ENCODE assay signal across 8 cellular contexts in the genomic region with DNA sequence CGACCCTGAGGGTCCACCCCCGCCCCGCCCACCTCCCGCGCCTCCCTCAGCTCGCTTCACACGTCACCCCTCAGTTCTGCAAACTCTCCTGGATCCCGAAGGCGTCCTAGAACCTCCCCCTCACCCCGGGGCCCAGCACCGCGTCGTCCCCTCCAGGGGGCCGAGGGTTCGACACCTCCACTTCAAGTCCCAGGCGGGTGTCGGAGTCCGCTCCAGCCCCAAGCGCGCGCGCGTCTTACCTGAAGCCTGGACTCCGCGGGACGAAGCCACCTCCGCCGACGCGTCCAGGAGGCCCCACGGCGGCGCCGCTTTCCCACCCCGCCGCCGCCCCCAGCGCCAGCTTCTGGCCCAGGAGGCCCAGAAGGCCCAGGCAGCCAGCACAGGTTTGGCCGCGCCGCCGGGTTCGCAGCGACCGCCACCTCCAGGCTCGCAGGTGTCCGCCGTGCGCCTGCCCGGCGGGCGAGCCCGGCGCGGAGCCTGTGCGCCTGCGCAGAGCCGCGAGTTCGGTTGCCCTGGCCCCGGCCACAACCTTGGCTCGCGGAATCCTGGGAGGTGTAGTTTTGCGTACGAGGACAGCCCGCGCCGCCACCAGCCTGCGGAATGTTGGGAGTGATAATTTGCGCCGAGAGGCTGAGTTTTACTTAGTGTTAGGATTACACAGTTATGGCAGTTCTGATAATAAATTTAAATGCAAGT. TPM values are rescaled to one million over a fixed set of nuclear protein-coding genes. Genes with fewer than 3 reads are reported as not detected.
A peak's percentile ranks its signal among the peaks of the same experiment; 100 is the strongest.
DNase-seq lines count a peak whose midpoint lies in the region; ATAC-seq and TF ChIP-seq lines count a peak whose summit lies in the region.

TSS of gene POMGNT2 (minus strand) at position 483 of the 696 bp plus-strand sequence. CDS start 24,648 bp downstream, outside the sequence.

- in situ Hi-C loops in KBM-7 (cut with MboI; ENCODE audit: low pct_unique_long_range_greater_than_20kb, low sequenced_read_pairs) = no loop called here

- ATAC-seq in GM21529 (IDR thresholded peaks at IDR 0.05; ENCODE audit: unreplicated experiment) = peak; percentile 98
- ATAC-seq in naive thymus-derived CD4-positive, alpha-beta T cell = peak; percentile 97

- TF ChIP-seq CTCF in Caco-2 (IDR thresholded peaks at IDR 0.05; ENCODE audit: insufficient read depth in 1 of 2, low read depth in 1 of 2, low read length in 1 of 2, severe bottlenecking in 1 of 2, unreplicated experiment in 1 of 2) (no peak), fibroblast of mammary gland (conservative IDR thresholded peaks at IDR 0.05; ENCODE audit: control insufficient read depth, insufficient read depth, low read depth, low read length) (no peak)

- CTCF ChIA-PET in Caco-2 (lab: Charles Lee) = no interaction called here
- CTCF ChIA-PET in naive thymus-derived CD4-positive, alpha-beta T cell (lab: Charles Lee) = interaction anchor here (0.8 to 0.9 kb wide), 2 partner anchors 145 to 271 kb away, joined by 3 read pairs; no protein-coding TSS in a partner anchor

- no peaks in the 10 kb centered on the region for H3K9me3 ChIP-seq in Caco-2
- no peaks in the 10 kb centered on the region for H3K9me3 ChIP-seq in naive thymus-derived CD4-positive, alpha-beta T cell (ENCODE audit: control insufficient read depth in 2 of 3, low read length in 3 of 3)

- peaks cover 5% of the 10 kb centered on the region for H3K27me3 Mint-ChIP-seq in Caco-2 (ENCODE audit: insufficient read depth, unreplicated experiment)
- peaks cover 13% of the 10 kb centered on the region for H3K27me3 Mint-ChIP-seq in activated T-helper 2 cell treated with anti-CD3 and anti-CD28 coated beads, Interferon-gamma antibody, Interleukin-2, Interleukin-4, amounts not matched to agents 10 μg/mL and 5 μg/mL and 100 μg/mL, durations not matched to agents 14 hours and 24 hours and 36 hours (ENCODE audit: low read depth)
- H3K27me3 Mint-ChIP-seq in naive thymus-derived CD4-positive, alpha-beta T cell = peaks cover 0 to 9% (median 0%) of the 10 kb centered on the region in 5 donors

- no peaks in the 10 kb centered on the region for H3K4me1 Mint-ChIP-seq in Caco-2 (ENCODE audit: low read depth, unreplicated experiment)
- H3K4me1 Mint-ChIP-seq in activated T-helper 2 cell treated with anti-CD3 and anti-CD28 coated beads, Interferon-gamma antibody, Interleukin-2, Interleukin-4, amounts not matched to agents 10 μg/mL and 5 μg/mL and 100 μg/mL, durations not matched to agents 14 hours and 24 hours and 36 hours (ENCODE audit: low read depth) = peaks cover 5% of the 10 kb centered on the region
- peaks cover 11 to 38% (median 21%) of the 10 kb centered on the region in 7 donors for H3K4me1 Mint-ChIP-seq in naive thymus-derived CD4-positive, alpha-beta T cell

- peak; percentile 88 to 93 for DNase-seq in Caco-2
- peak; percentile 88 for DNase-seq in KBM-7
- DNase-seq in RPMI8226 = peak; percentile 91
- peak; percentile 78 for DNase-seq in activated T-helper 2 cell treated with anti-CD3 and anti-CD28 coated beads, Interferon-gamma antibody, Interleukin-2, Interleukin-4, amounts not matched to agents 10 μg/mL and 5 μg/mL and 100 μg/mL, durations not matched to agents 14 hours and 24 hours and 36 hours (ENCODE audit: low spot score)
- peak; percentile 75 for DNase-seq in fibroblast of mammary gland (ENCODE audit: low read depth)
- DNase-seq in naive thymus-derived CD4-positive, alpha-beta T cell = peak; percentile 78 to 92 (median 88)
- DNase-seq in stimulated activated CD8-positive, alpha-beta memory T cell treated with anti-CD3 and anti-CD28 coated beads, Interleukin-7, amount 100 ng/mL, for 48 hours (ENCODE audit: extremely low read depth in 1 of 2, low read depth in 1 of 2) = peak; percentile 73 to 83

- H3K36me3 Mint-ChIP-seq in Caco-2 (ENCODE audit: insufficient read depth, unreplicated experiment) = no peaks in the 10 kb centered on the region
- no peaks in the 10 kb centered on the region for H3K36me3 Mint-ChIP-seq in activated T-helper 2 cell treated with anti-CD3 and anti-CD28 coated beads, Interferon-gamma antibody, Interleukin-2, Interleukin-4, amounts not matched to agents 10 μg/mL and 5 μg/mL and 100 μg/mL, durations not matched to agents 14 hours and 24 hours and 36 hours (ENCODE audit: low read depth)
- H3K36me3 Mint-ChIP-seq in naive thymus-derived CD4-positive, alpha-beta T cell = no peaks in the 10 kb centered on the region

- 0 out of 2 replicates have a peak, but pooled peaks cover 4% of the 10 kb centered on the region for H3K4me1 ChIP-seq in Caco-2
- peaks cover 9 to 18% of the 10 kb centered on the region in 2 donors for H3K4me1 ChIP-seq in naive thymus-derived CD4-positive, alpha-beta T cell (ENCODE audit: control insufficient read depth in 2 of 2, insufficient read depth in 2 of 2, low read length in 2 of 2)

- no peak within 1 kb of the TSS for H3K27ac Mint-ChIP-seq in Caco-2 (ENCODE audit: unreplicated experiment)
- H3K27ac Mint-ChIP-seq in activated T-helper 2 cell treated with anti-CD3 and anti-CD28 coated beads, Interferon-gamma antibody, Interleukin-2, Interleukin-4, amounts not matched to agents 10 μg/mL and 5 μg/mL and 100 μg/mL, durations not matched to agents 14 hours and 24 hours and 36 hours = no peak within 1 kb of the TSS
- peak within 1 kb of the TSS in 8 of 9 donors; percentile 46 to 91 (median 71) for H3K27ac Mint-ChIP-seq in naive thymus-derived CD4-positive, alpha-beta T cell

- intact Hi-C loops in Caco-2 (cut with micrococcal nuclease; ENCODE audit: unreplicated experiment) = no loop called here
- intact Hi-C loops in activated T-helper 2 cell treated with anti-CD3 and anti-CD28 coated beads, Interferon-gamma antibody, Interleukin-2, Interleukin-4, amounts not matched to agents 10 μg/mL and 5 μg/mL and 100 μg/mL, durations not matched to agents 14 hours and 24 hours and 36 hours (cut with micrococcal nuclease) = loop anchor here (2.0 kb wide), 1 partner anchor 585 kb away; the partner anchor contains the start of gene ABHD5
- intact Hi-C loops in naive thymus-derived CD4-positive, alpha-beta T cell (cut with micrococcal nuclease) = loop anchor here (1.0 to 10.0 kb wide), 13 partner anchors 57 to 1143 kb away; partner anchors contain the start of genes ABHD5 (in 2 of the 2), ANO10 (in 1 of the 2), NKTR (in 1 of the 2) and SNRK (in 1 of the 2)

- no peaks in the 10 kb centered on the region for H3K9me3 Mint-ChIP-seq in Caco-2 (ENCODE audit: unreplicated experiment)
- no peaks in the 10 kb centered on the region for H3K9me3 Mint-ChIP-seq in activated T-helper 2 cell treated with anti-CD3 and anti-CD28 coated beads, Interferon-gamma antibody, Interleukin-2, Interleukin-4, amounts not matched to agents 10 μg/mL and 5 μg/mL and 100 μg/mL, durations not matched to agents 14 hours and 24 hours and 36 hours
- peaks cover 0 to 1% (median 0%) of the 10 kb centered on the region in 11 donors for H3K9me3 Mint-ChIP-seq in naive thymus-derived CD4-positive, alpha-beta T cell

- H3K27me3 ChIP-seq in Caco-2 (replicated peaks; ENCODE audit: control insufficient read depth, insufficient read depth, low read length) = no peaks in the 10 kb centered on the region
- H3K27me3 ChIP-seq in naive thymus-derived CD4-positive, alpha-beta T cell (ENCODE audit: control insufficient read depth in 2 of 2, insufficient read depth in 2 of 2, low read length in 2 of 2) = no peaks in the 10 kb centered on the region

- H3K27ac ChIP-seq in naive thymus-derived CD4-positive, alpha-beta T cell (ENCODE audit: low read depth, low read length) = peak within 1 kb of the TSS; percentile 76

- H3K4me3 ChIP-seq in Caco-2 (ENCODE audit: low read depth, low read length) = peak within 1 kb of the TSS; percentile 86
- peak within 1 kb of the TSS; percentile 64 for H3K4me3 ChIP-seq in fibroblast of mammary gland (ENCODE audit: control insufficient read depth, low read depth, low read length)
- peak within 1 kb of the TSS; percentile 67 for H3K4me3 ChIP-seq in naive thymus-derived CD4-positive, alpha-beta T cell (ENCODE audit: low read length)

- H3K36me3 ChIP-seq in Caco-2 (ENCODE audit: control insufficient read depth, insufficient read depth, low read length) = no peaks in the 10 kb centered on the region
- H3K36me3 ChIP-seq in naive thymus-derived CD4-positive, alpha-beta T cell (ENCODE audit: control insufficient read depth in 2 of 3, insufficient read depth in 3 of 3, low read length in 3 of 3) = peaks cover 0 to 2% (median 0%) of the 10 kb centered on the region in 3 experiments

- POLR2A ChIA-PET in Caco-2 (lab: Charles Lee) = no interaction called here
- POLR2A ChIA-PET in naive thymus-derived CD4-positive, alpha-beta T cell (lab: Charles Lee) = interaction anchor here (1.0 kb wide), 1 partner anchor 9 kb away, joined by 5 read pairs; no protein-coding TSS in a partner anchor

- peak within 1 kb of the TSS; percentile 72 for H3K4me3 Mint-ChIP-seq in Caco-2 (ENCODE audit: unreplicated experiment)
- H3K4me3 Mint-ChIP-seq in activated T-helper 2 cell treated with anti-CD3 and anti-CD28 coated beads, Interferon-gamma antibody, Interleukin-2, Interleukin-4, amounts not matched to agents 10 μg/mL and 5 μg/mL and 100 μg/mL, durations not matched to agents 14 hours and 24 hours and 36 hours (ENCODE audit: low read depth) = peak within 1 kb of the TSS; percentile 63
- peak within 1 kb of the TSS; percentile 70 to 88 (median 85) for H3K4me3 Mint-ChIP-seq in naive thymus-derived CD4-positive, alpha-beta T cell

- BruUV-seq in Caco-2 (replicated peaks; lab: Mats Ljungman, UMichigan) = no TSS peak

RNA-seq across cellular contexts. Expression of gene POMGNT2, which starts in this region (rescaled TPM):
- 9.1 and 10.1 TPM in 2 replicates for total RNA-seq in Caco-2 (2022)
- total RNA-seq in activated T-helper 2 cell treated with anti-CD3 and anti-CD28 coated beads, Interferon-gamma antibody, Interleukin-2, Interleukin-4, amounts not matched to agents 10 μg/mL and 5 μg/mL and 100 μg/mL, durations not matched to agents 14 hours and 24 hours and 36 hours = 3.9 and 4.1 TPM in 2 replicates
- total RNA-seq in naive thymus-derived CD4-positive, alpha-beta T cell = 1 to 10 TPM; 3.5 to 7.9 (median 6.2) TPM
- polyA plus RNA-seq in naive thymus-derived CD4-positive, alpha-beta T cell = 10 to 100 TPM in 1 of 2 donors, 1 to 10 TPM in 1; 8.7 to 11.0 TPM

Comparison
In these comparisons a context has a peak if more than half of its experiments do, and no peak if none do; other contexts are left out.
1. Peak in every context shown above with its lines: DNase-seq, ATAC-seq, H3K4me3 ChIP-seq and H3K27ac ChIP-seq.
2. H3K27ac Mint-ChIP-seq: peak in naive thymus-derived CD4-positive, alpha-beta T cell (8 of 9); none in Caco-2 (single experiment) and activated T-helper 2 cell treated with anti-CD3 and anti-CD28 coated beads, Interferon-gamma antibody, Interleukin-2, Interleukin-4, amounts not matched to agents 10 μg/mL and 5 μg/mL and 100 μg/mL, durations not matched to agents 14 hours and 24 hours and 36 hours (single experiment).